In the genomic region with DNA sequence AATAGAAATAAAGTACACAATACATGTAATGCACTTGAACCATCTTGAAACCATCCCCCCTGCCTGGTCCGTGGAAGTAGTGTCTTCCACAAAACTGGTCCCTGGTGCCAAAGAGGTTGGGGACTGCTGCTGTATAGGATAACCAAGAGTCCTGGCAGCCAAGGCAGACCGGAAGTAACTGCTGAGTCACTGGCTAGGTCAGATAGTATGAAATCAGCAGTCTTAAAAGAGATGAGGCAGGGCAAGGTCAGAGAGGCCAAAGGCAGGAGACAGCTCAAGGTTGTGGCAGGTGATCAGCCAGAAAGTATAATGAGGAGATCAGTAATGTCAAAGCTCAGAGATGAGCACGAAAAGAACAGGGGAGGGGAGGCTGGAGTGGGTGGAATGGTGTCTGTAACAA, we compare ENCODE assay signal across 8 cellular contexts.
DNase-seq lines count a peak whose midpoint lies in the region; ATAC-seq, FAIRE-seq and TF ChIP-seq lines count a peak whose summit lies in the region.
"Had no signal": no experiment of that assay in that cellular context is flagged by ENCODE, and none has a peak within 500 bp of the region (broad histone marks: within the 10 kb centered on the region; RNA-seq: fewer than 3 reads in every experiment).

No MANE protein-coding gene starts in this region.

- DNase-seq in GM12878 (ENCODE audit: low read depth, low spot score) (no peak), trophoblast cell (peak; percentile 14 to 26), posterior cingulate gyrus (no peak)
- DNase-seq: stimulated activated CD4-positive, alpha-beta T cell treated with anti-CD3 and anti-CD28 coated beads, Interleukin-4, amount 100 ng/mL, for 4 hours had no signal

- H2AK5ac ChIP-seq in trophoblast cell (ENCODE audit: low read length), result no peak overlapping the region

- TF ChIP-seq POLR2A in GM12878 (IDR thresholded peaks at IDR 0.05; ENCODE audit: low read depth, low read length), result no peak

- FAIRE-seq in GM12878 (lab: Jason Lieb, UNC), result no peak

- no peaks in the 10 kb centered on the region for H4K20me1 ChIP-seq in Loucy (ENCODE audit: insufficient read depth, low read length, poor library complexity, severe bottlenecking)
- no peaks in the 10 kb centered on the region for H4K20me1 ChIP-seq in GM12878 (ENCODE audit: control insufficient read depth, insufficient read depth)

- H3K9me3 ChIP-seq in Loucy (ENCODE audit: insufficient read depth, low read depth, low read length) (no peaks in the 10 kb centered on the region), GM12878 (replicated peaks; ENCODE audit: control insufficient read depth, insufficient read depth, low read length) (no peaks in the 10 kb centered on the region), trophoblast cell (ENCODE audit: insufficient read depth, low read depth, low read length) (no peaks in the 10 kb centered on the region)

- RAD21 ChIA-PET in GM12878 (lab: Charles Lee; ENCODE audit: unreplicated experiment), result no interaction called here

- BruUV-seq in GM12878 (replicated peaks; lab: Mats Ljungman, UMichigan), result no TSS peak

- no peaks in the 10 kb centered on the region for H3K79me1 ChIP-seq in trophoblast cell (ENCODE audit: low read length)

- H3K27ac ChIP-seq in GM12878 (ENCODE audit: control insufficient read depth, insufficient read depth) (no peak overlapping the region), trophoblast cell (ENCODE audit: low read depth, low read length) (no peak overlapping the region)

- no peak overlapping the region for H3K4me3 ChIP-seq in Loucy (ENCODE audit: low read length, poor library complexity, severe bottlenecking)
- no peak overlapping the region for H3K4me3 ChIP-seq in GM12878
- no peak overlapping the region for H3K4me3 ChIP-seq in trophoblast cell (ENCODE audit: low read depth, low read length)

- intact Hi-C loops in GM12878 (cut with micrococcal nuclease; ENCODE audit: unreplicated experiment), result no loop called here
- intact Hi-C loops in posterior cingulate gyrus (cut with DNase I), result no loop called here

- ATAC-seq in GM21390 (IDR thresholded peaks at IDR 0.05; ENCODE audit: unreplicated experiment) (peak; percentile 57), GM12878 (peak; percentile 38), GM18517 (IDR thresholded peaks at IDR 0.05; ENCODE audit: unreplicated experiment) (no peak), HG03460 (IDR thresholded peaks at IDR 0.05; ENCODE audit: unreplicated experiment) (no peak)

- SMC1A ChIA-PET in GM12878 (lab: Charles Lee; ENCODE audit: uncharacterized antibody, unreplicated experiment), result no interaction called here

- no peak overlapping the region for H2BK12ac ChIP-seq in trophoblast cell (ENCODE audit: low read length)

- H3K9ac ChIP-seq in Loucy (ENCODE audit: low read depth, low read length, poor library complexity, severe bottlenecking), result no peak overlapping the region
- no peak overlapping the region for H3K9ac ChIP-seq in GM12878 (ENCODE audit: control insufficient read depth, insufficient read depth, low read length)
- no peak overlapping the region for H3K9ac ChIP-seq in trophoblast cell (ENCODE audit: low read length)

- H4K12ac ChIP-seq in trophoblast cell (ENCODE audit: low read depth, low read length), result no peak overlapping the region

- H3F3A ChIP-seq in Loucy (ENCODE audit: low read depth), result no peaks in the 10 kb centered on the region

- H3K36me3 ChIP-seq in Loucy (ENCODE audit: insufficient read depth, low read length) (no peaks in the 10 kb centered on the region), GM12878 (ENCODE audit: control insufficient read depth in 2 of 2, insufficient read depth in 2 of 2, low read length in 1 of 2) (no peaks in the 10 kb centered on the region), trophoblast cell (ENCODE audit: control insufficient read depth in 1 of 2, insufficient read depth in 2 of 2, low read length in 2 of 2) (no peaks in the 10 kb centered on the region)

- no peak overlapping the region for H3K14ac ChIP-seq in trophoblast cell (ENCODE audit: low read length)

- no peak overlapping the region for H3K18ac ChIP-seq in trophoblast cell (ENCODE audit: low read length)

- H4K91ac ChIP-seq in trophoblast cell (ENCODE audit: low read depth, low read length), result no peak overlapping the region

- no peak overlapping the region for H3K4ac ChIP-seq in trophoblast cell (ENCODE audit: low read depth, low read length)

- no peak for TF ChIP-seq CTCF in Loucy (conservative IDR thresholded peaks at IDR 0.05; ENCODE audit: low read length)
- TF ChIP-seq CTCF in GM12878 (IDR thresholded peaks at IDR 0.05 in 2 of 3, conservative IDR thresholded peaks at IDR 0.05 in 1 of 3; ENCODE audit: control insufficient read depth in 2 of 3, extremely low read depth in 1 of 3, insufficient read depth in 1 of 3, low read depth in 3 of 3, low read length in 3 of 3), result no peak

- H3K9me2 ChIP-seq in Loucy (replicated peaks; ENCODE audit: low read depth, low read length), result no peaks in the 10 kb centered on the region

- H3K4me1 ChIP-seq in Loucy (ENCODE audit: insufficient read depth, low read length, poor library complexity, severe bottlenecking) (peaks cover 4% of the 10 kb centered on the region), GM12878 (ENCODE audit: control insufficient read depth, insufficient read depth, low read length) (peaks cover 32% of the 10 kb centered on the region), trophoblast cell (ENCODE audit: control insufficient read depth in 1 of 2, insufficient read depth in 2 of 2, low read length in 2 of 2) (peaks cover 0 to 3% of the 10 kb centered on the region in 2 experiments)

- CTCF ChIA-PET in GM12878 (lab: Yijun Ruan, JAX), result no interaction called here

- TF ChIP-seq RAD21 in GM12878 (IDR thresholded peaks at IDR 0.05; ENCODE audit: insufficient read depth, low read depth, low read length), result no peak

- H3K23ac ChIP-seq in trophoblast cell (ENCODE audit: low read length), result no peak overlapping the region

- no peak for TF ChIP-seq EP300 in GM12878 (IDR thresholded peaks at IDR 0.05; ENCODE audit: borderline replicate concordance in 1 of 2, control insufficient read depth in 1 of 2, low read depth in 2 of 2, low read length in 2 of 2)

- H3K79me2 ChIP-seq in Loucy (ENCODE audit: insufficient read depth, low read length), result no peaks in the 10 kb centered on the region
- no peaks in the 10 kb centered on the region; the same call in 1 of the 2 replicates for H3K79me2 ChIP-seq in GM12878 (ENCODE audit: control insufficient read depth, insufficient read depth, low read length)
- H3K79me2 ChIP-seq in trophoblast cell (ENCODE audit: control insufficient read depth, insufficient read depth, low read length, poor library complexity), result no peaks in the 10 kb centered on the region

- H2AFZ ChIP-seq in Loucy (ENCODE audit: low read length), result 0 out of 2 replicates have a peak overlapping the region, but pooled peaks have one; percentile 30
- peak overlapping the region; percentile 21; the same call in 1 of the 2 replicates for H2AFZ ChIP-seq in GM12878 (ENCODE audit: control insufficient read depth, low read depth, low read length)
- no peak overlapping the region for H2AFZ ChIP-seq in trophoblast cell (ENCODE audit: insufficient read depth, low read length, poor library complexity)

- no peak overlapping the region for H2BK120ac ChIP-seq in trophoblast cell (ENCODE audit: insufficient read depth, low read length, poor library complexity)

- H4K8ac ChIP-seq in trophoblast cell (ENCODE audit: low read depth, low read length), result no peak overlapping the region

- H2BK5ac ChIP-seq in trophoblast cell (ENCODE audit: low read depth, low read length, poor library complexity), result no peak overlapping the region

- WGBS in GM12878 (ENCODE audit: insufficient coverage, insufficient replicate concordance, low lambda C conversion rate, missing lambda C conversion rate), result 38% methylated on average over 3 of the region's 3 CpGs
- WGBS in trophoblast cell (ENCODE audit: extremely low coverage, insufficient coverage, insufficient read length), result no CpG with 5 or more reads among the region's 3 CpGs

- H3K27me3 ChIP-seq in Loucy (ENCODE audit: insufficient read depth, low read length, poor library complexity, severe bottlenecking) (no peaks in the 10 kb centered on the region), GM12878 (replicated peaks in 1 of 2; ENCODE audit: control insufficient read depth in 2 of 2, insufficient read depth in 2 of 2, low read length in 1 of 2) (no peaks in the 10 kb centered on the region), trophoblast cell (ENCODE audit: insufficient read depth, low read length) (no peaks in the 10 kb centered on the region)

- POLR2A ChIA-PET in GM12878 (lab: Charles Lee), result interaction anchor here (0.6 kb wide), 1 partner anchor 80 kb away, joined by 3 read pairs; no protein-coding TSS in a partner anchor

- H3K4me2 ChIP-seq in Loucy (ENCODE audit: low read depth, low read length, poor library complexity, severe bottlenecking) (no peak overlapping the region), GM12878 (ENCODE audit: control insufficient read depth, insufficient read depth) (no peak overlapping the region), trophoblast cell (ENCODE audit: low read length) (no peak overlapping the region)

- in situ Hi-C loops in GM12878 (cut with MboI), result no loop called here

TF ChIP-seq in GM12878, 131 proteins besides CTCF, POLR2A, EP300 and RAD21 (continues in another document):
- TF ChIP-seq SUZ12 (IDR thresholded peaks at IDR 0.05; ENCODE audit: unreplicated experiment) (no peak), RFX5 (IDR thresholded peaks at IDR 0.05; ENCODE audit: low read depth, low read length) (no peak), MYC (IDR thresholded peaks at IDR 0.05; ENCODE audit: insufficient read depth, insufficient read length, insufficient replicate concordance, low read length, severe bottlenecking) (no peak)

Comparison
In these comparisons a context has a peak if more than half of its experiments do, and no peak if none do; other contexts are left out.
1. ATAC-seq: peak in GM21390 (single experiment) and GM12878 (single experiment); none in GM18517 (single experiment) and HG03460 (single experiment).
2. DNase-seq: peak in trophoblast cell (2 of 2); none in GM12878 (single experiment) and posterior cingulate gyrus (0 of 10).